37 cellular contexts compared by ENCODE assay signal in the genomic region with DNA sequence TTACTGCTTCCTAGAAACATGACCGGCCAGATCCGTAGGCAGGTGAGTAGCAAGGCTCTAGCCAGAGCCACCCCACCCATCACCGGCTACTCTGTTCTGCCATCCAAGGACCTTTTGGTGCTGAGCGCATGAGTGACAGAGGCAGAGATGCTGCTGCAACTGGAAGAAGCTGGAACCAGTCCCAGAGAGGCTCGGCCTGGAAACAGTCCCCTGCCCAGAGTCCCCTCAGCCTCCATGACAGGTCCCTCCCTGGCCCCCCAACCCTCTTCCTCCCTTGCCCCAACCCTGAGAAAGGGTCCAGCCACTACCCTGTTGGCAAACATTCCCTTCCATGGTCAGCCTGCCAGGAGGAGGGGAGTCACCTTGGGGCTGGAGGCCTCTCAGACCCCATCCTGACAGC. TPM values are rescaled to one million over a fixed set of nuclear protein-coding genes. Genes with fewer than 3 reads are reported as not detected.
A peak's percentile ranks its signal among the peaks of the same experiment; 100 is the strongest.
DNase-seq lines count a peak whose midpoint lies in the region; ATAC-seq and TF ChIP-seq lines count a peak whose summit lies in the region.
"Had no signal": no experiment of that assay in that cellular context is flagged by ENCODE, and none has a peak within 500 bp of the region (broad histone marks: within the 10 kb centered on the region; RNA-seq: fewer than 3 reads in every experiment).

No MANE protein-coding gene starts in this region.

- TF ChIP-seq CTCF in RWPE2 (IDR thresholded peaks at IDR 0.05; ENCODE audit: poor library complexity, severe bottlenecking), result no peak

- peaks cover 5% of the 10 kb centered on the region for H3K27me3 ChIP-seq in RWPE2 (ENCODE audit: insufficient read depth, poor library complexity, severe bottlenecking)
- no peaks in the 10 kb centered on the region for H3K27me3 ChIP-seq in effector memory CD4-positive, alpha-beta T cell (replicated peaks; ENCODE audit: control insufficient read depth, insufficient read depth, low read length, poor library complexity, severe bottlenecking)
- H3K27me3 ChIP-seq: BE2C; BLaER1; BLaER1 treated with 17β-estradiol and CSF1 and Interleukin-3, amounts not matched to agents 10 nM and 100 nM had no signal

- no peak overlapping the region for H3K27ac ChIP-seq in RWPE2 (ENCODE audit: poor library complexity, severe bottlenecking)
- H3K27ac ChIP-seq in effector memory CD4-positive, alpha-beta T cell (ENCODE audit: insufficient read depth, low read length, poor library complexity, severe bottlenecking), result no peak overlapping the region
- H3K27ac ChIP-seq: 22Rv1; A549; BLaER1; BLaER1 treated with 17β-estradiol and CSF1 and Interleukin-3, amounts not matched to agents 10 nM and 100 nM; C4-2B had no signal

- DNase-seq in cardiac septum (ENCODE audit: low spot score) (peak; percentile 50), left ventricle myocardium superior (no peak), RWPE2 (ENCODE audit: low spot score) (peak; percentile 73), mesenteric fat pad (ENCODE audit: low spot score) (peak; percentile 62), posterior vena cava (ENCODE audit: low spot score) (peak; percentile 60), NCI-H345 treated with DMSO at 0.1 percent for 48 hours (lab: John Stamatoyannopoulos, UW; ENCODE audit: unreplicated experiment) (no peak)
- no peak for DNase-seq in activated CD4-positive, alpha-beta T cell treated with anti-CD3 and anti-CD28 coated beads for 1 hour
- no peak for DNase-seq in effector memory CD4-positive, alpha-beta T cell
- DNase-seq: 8988T; ACHN; AML-193; BE2C; C1 segment of cervical spinal cord; Caco-2; Calu3; CD4-positive, alpha-beta memory T cell; CD4-positive, alpha-beta T cell; CD4-positive, CD25-positive, alpha-beta regulatory T cell; CD8-positive, alpha-beta memory T cell; CD8-positive, alpha-beta T cell; COR-L47; DMS 273 treated with DMSO at 0.1 percent for 48 hours; DMS153; DMS53; DMS79; DMS79 treated with DMSO at 0.1 percent for 48 hours; DND-41; EL had no signal

- H3K36me3 ChIP-seq in RWPE2 (ENCODE audit: low read depth), result no peaks in the 10 kb centered on the region
- no peaks in the 10 kb centered on the region for H3K36me3 ChIP-seq in effector memory CD4-positive, alpha-beta T cell (ENCODE audit: control insufficient read depth, insufficient read depth, low read length)
- H3K36me3 ChIP-seq: BE2C; BLaER1; BLaER1 treated with 17β-estradiol and CSF1 and Interleukin-3, amounts not matched to agents 10 nM and 100 nM had no signal

- intact Hi-C loops in cardiac septum (cut with DNase I) (no loop called here), left ventricle myocardium superior (cut with micrococcal nuclease) (no loop called here), posterior vena cava (cut with DNase I) (no loop called here)

- no peaks in the 10 kb centered on the region for H3K4me1 ChIP-seq in RWPE2 (ENCODE audit: insufficient read depth, poor library complexity, severe bottlenecking)
- H3K4me1 ChIP-seq in effector memory CD4-positive, alpha-beta T cell (ENCODE audit: control insufficient read depth, insufficient read depth, low read length, poor library complexity, severe bottlenecking), result no peaks in the 10 kb centered on the region
- H3K4me1 ChIP-seq: A549; BE2C; BLaER1; BLaER1 treated with 17β-estradiol and CSF1 and Interleukin-3, amounts not matched to agents 10 nM and 100 nM had no signal

- H3K4me3 ChIP-seq in RWPE2 (ENCODE audit: severe bottlenecking), result no peak overlapping the region
- no peak overlapping the region for H3K4me3 ChIP-seq in effector memory CD4-positive, alpha-beta T cell (ENCODE audit: insufficient read depth, low read depth, low read length, poor library complexity, severe bottlenecking)
- H3K4me3 ChIP-seq: A549; BLaER1; BLaER1 treated with 17β-estradiol and CSF1 and Interleukin-3, amounts not matched to agents 10 nM and 100 nM had no signal

- H3K9me3 ChIP-seq in RWPE2 (ENCODE audit: severe bottlenecking), result no peaks in the 10 kb centered on the region
- no peaks in the 10 kb centered on the region for H3K9me3 ChIP-seq in effector memory CD4-positive, alpha-beta T cell (ENCODE audit: control insufficient read depth, low read length)
- H3K9me3 ChIP-seq: A549, BE2C had no signal

- ATAC-seq in left ventricle myocardium superior (no peak), RWPE2 (ENCODE audit: low read depth) (no peak)
- ATAC-seq: A549; CD8-positive, alpha-beta T cell had no signal

RNA-seq across cellular contexts. Expression of a gene that starts 31.9 kb away (rescaled TPM):
- total RNA-seq in cardiac septum (not detected), left ventricle myocardium superior (not detected), mesenteric fat pad (not detected), posterior vena cava (not detected)
- total RNA-seq: A172; A673; B cell; Caco-2; Calu3; CD4-positive, alpha-beta memory T cell; CD4-positive, alpha-beta T cell; CD4-positive, CD25-positive, alpha-beta regulatory T cell; CD8-positive, alpha-beta memory T cell; CD8-positive, alpha-beta T cell; Daoy had no signal

RNA-seq across cellular contexts. Expression of a gene that starts 56.7 kb away (rescaled TPM):
- total RNA-seq in cardiac septum, result not detected
- total RNA-seq in left ventricle myocardium superior, result not detected
- total RNA-seq in mesenteric fat pad, result not detected
- total RNA-seq in posterior vena cava, result not detected
- total RNA-seq: A172; A673; B cell; Caco-2; Calu3; CD4-positive, alpha-beta memory T cell; CD4-positive, alpha-beta T cell; CD4-positive, CD25-positive, alpha-beta regulatory T cell; CD8-positive, alpha-beta memory T cell; CD8-positive, alpha-beta T cell; Daoy had no signal

RNA-seq across cellular contexts. Expression of a gene that starts 57.6 kb away (rescaled TPM):
- total RNA-seq in cardiac septum, result not detected
- total RNA-seq in left ventricle myocardium superior, result not detected
- total RNA-seq in mesenteric fat pad, result not detected
- total RNA-seq in posterior vena cava, result not detected
- total RNA-seq: A172; A673; B cell; Caco-2; Calu3; CD4-positive, alpha-beta memory T cell; CD4-positive, alpha-beta T cell; CD4-positive, CD25-positive, alpha-beta regulatory T cell; CD8-positive, alpha-beta memory T cell; CD8-positive, alpha-beta T cell; Daoy had no signal

Comparison
In these comparisons a context has a peak if more than half of its experiments do, and no peak if none do; other contexts are left out.
1. DNase-seq: peak in cardiac septum (single experiment), RWPE2 (single experiment), mesenteric fat pad (single experiment) and posterior vena cava (single experiment); none in left ventricle myocardium superior (single experiment), NCI-H345 treated with DMSO at 0.1 percent for 48 hours (single experiment), activated CD4-positive, alpha-beta T cell treated with anti-CD3 and anti-CD28 coated beads for 1 hour (single experiment) and effector memory CD4-positive, alpha-beta T cell (0 of 3).